9 cellular contexts compared by ENCODE assay signal in the genomic region with DNA sequence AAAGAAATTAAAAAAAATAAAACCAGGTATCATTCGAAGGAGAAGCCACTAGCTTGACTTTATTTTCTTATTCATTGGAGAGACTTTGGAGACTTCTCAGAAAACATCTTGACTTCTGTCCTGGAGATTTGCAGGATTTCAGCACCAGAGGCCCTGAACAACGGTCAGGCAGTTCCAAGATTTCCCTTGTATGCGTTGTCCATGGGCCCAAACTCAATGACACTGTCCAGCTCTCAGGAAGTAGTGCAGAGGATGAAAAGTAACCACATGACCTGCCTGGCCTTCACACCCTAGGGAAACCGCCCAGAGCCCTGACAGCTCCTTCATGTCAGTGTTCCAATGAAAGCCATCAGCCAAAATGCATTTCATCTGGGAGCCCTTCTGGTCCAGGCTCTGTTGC.
"Had no signal": no experiment of that assay in that cellular context is flagged by ENCODE, and none has a peak within 500 bp of the region (broad histone marks: within the 10 kb centered on the region; RNA-seq: fewer than 3 reads in every experiment).

No MANE protein-coding gene starts in this region.

- H3K4me2 ChIP-seq: GM23338 had no signal

- DNase-seq: GM23248, GOT3, H7, H9, HCEC 1CT, HFFc6 had no signal

- H3K4me1 ChIP-seq: HAP-1 had no signal

- H3K9me3 ChIP-seq: HAP-1 had no signal

- ATAC-seq: GM23338, HCT116 had no signal

- H3K27ac ChIP-seq: GM23248 had no signal

- H3K36me3 ChIP-seq: HAP-1 had no signal

- H3K4me3 ChIP-seq: GM23248, GM23338, HAP-1 had no signal

- H3K9ac ChIP-seq: GM23248 had no signal

- H2AFZ ChIP-seq: GM23248, GM23338 had no signal
